In genomic region chr9:35675732-35676392, GRCh38 we compare ENCODE assay signal across 1 cellular context.
TF ChIP-seq lines count a peak whose summit lies in the region.

No MANE protein-coding gene starts in this region.

TF ChIP-seq in SK-N-SH, 30 proteins besides CTCF, POLR2A, EP300 and RAD21 (continued from another document):
- TF ChIP-seq PBX3 (IDR thresholded peaks at IDR 0.05) = no peak
